ENCODE assay signal across 9 cellular contexts in the genomic region with DNA sequence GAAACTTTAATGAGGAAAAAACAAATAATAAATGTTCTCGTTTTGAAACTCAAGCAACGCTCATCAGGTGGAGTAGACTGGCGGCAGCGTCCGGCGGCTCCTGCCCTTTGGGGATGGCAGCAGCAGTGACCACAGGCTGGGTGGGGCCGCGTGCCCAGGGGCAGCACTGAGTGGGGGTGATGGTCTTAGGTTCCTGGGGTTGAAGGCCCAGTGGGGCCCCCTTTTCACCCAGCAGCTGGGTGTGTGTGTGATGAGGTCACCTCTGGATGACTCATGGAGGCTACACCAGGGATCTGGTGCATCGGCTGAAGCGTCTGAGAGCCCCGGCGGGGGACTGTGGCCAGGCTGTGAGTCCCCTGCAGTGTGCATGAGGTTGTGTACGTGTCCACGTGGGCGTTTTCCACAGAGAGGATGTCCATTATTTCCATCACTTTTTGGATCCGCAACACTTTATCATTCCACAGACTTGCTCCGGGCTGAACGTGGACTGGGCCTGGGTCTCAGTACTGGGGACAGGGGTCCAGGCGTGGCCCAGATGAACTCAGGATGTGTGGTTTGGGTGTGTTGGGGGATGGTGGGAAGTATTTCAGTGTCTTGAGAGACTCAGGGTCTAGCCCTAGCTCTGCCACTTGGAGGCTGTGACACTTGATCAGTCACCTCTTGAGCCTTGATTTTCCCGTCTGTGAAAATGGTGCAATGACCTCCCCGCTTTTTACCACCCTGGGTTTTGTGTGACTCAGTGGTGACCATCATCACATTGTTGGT. TPM values are rescaled to one million over a fixed set of nuclear protein-coding genes. Genes with fewer than 3 reads are reported as not detected.
A peak's percentile ranks its signal among the peaks of the same experiment; 100 is the strongest.
DNase-seq lines count a peak whose midpoint lies in the region; ATAC-seq, FAIRE-seq and TF ChIP-seq lines count a peak whose summit lies in the region.
"Had no signal": no experiment of that assay in that cellular context is flagged by ENCODE, and none has a peak within 500 bp of the region (broad histone marks: within the 10 kb centered on the region; RNA-seq: fewer than 3 reads in every experiment).

No MANE protein-coding gene starts in this region.

- no CpG with 5 or more reads among the region's 21 CpGs for WGBS in mesendoderm (ENCODE audit: extremely low coverage, insufficient coverage, low lambda C conversion rate)

- H3K9ac ChIP-seq in mesendoderm (ENCODE audit: low read length): peak overlapping the region; percentile 36

- H3K4me2 ChIP-seq in mesendoderm (ENCODE audit: low read length): no peak overlapping the region

- peak overlapping the region; percentile 2 for H3K4ac ChIP-seq in mesendoderm (ENCODE audit: low read depth, low read length)

- H3K4me1 ChIP-seq in ascending aorta (peaks cover 18 to 49% of the 10 kb centered on the region in 2 donors), mesendoderm (ENCODE audit: control insufficient read depth, low read depth, low read length) (peaks cover 2% of the 10 kb centered on the region)

- no peaks in the 10 kb centered on the region for H3K9me3 ChIP-seq in ascending aorta

- no peak overlapping the region for H2BK120ac ChIP-seq in mesendoderm (ENCODE audit: low read depth, low read length)

- H3K27ac ChIP-seq in 22Rv1: peak overlapping the region; percentile 80
- peak overlapping the region; percentile 87 to 95 for H3K27ac ChIP-seq in ascending aorta
- peak overlapping the region; percentile 62 for H3K27ac ChIP-seq in mesendoderm (ENCODE audit: low read depth, low read length)
- H3K27ac ChIP-seq: SK-N-MC had no signal

- no peaks in the 10 kb centered on the region for H3K79me2 ChIP-seq in mesendoderm (ENCODE audit: control insufficient read depth, insufficient read depth, low read length)

- H3K27me3 ChIP-seq in ascending aorta: no peaks in the 10 kb centered on the region
- no peaks in the 10 kb centered on the region for H3K27me3 ChIP-seq in mesendoderm (ENCODE audit: insufficient read depth, low read length, poor library complexity)

- H4K8ac ChIP-seq in mesendoderm (ENCODE audit: low read depth, low read length): no peak overlapping the region

- no peak for ATAC-seq in HG02852 (IDR thresholded peaks at IDR 0.05; ENCODE audit: unreplicated experiment)

- H3K79me1 ChIP-seq in mesendoderm (ENCODE audit: low read length): no peaks in the 10 kb centered on the region

- no peak overlapping the region for H2AK5ac ChIP-seq in mesendoderm (ENCODE audit: low read length)

- no peak overlapping the region for H2BK15ac ChIP-seq in mesendoderm (replicated peaks; ENCODE audit: low read depth)

- H3K36me3 ChIP-seq in ascending aorta (peaks cover 4 to 14% of the 10 kb centered on the region in 2 donors), mesendoderm (ENCODE audit: control insufficient read depth, insufficient read depth, low read length) (no peaks in the 10 kb centered on the region)

- H3K18ac ChIP-seq in mesendoderm (ENCODE audit: low read length): peak overlapping the region; percentile 29

- no peak overlapping the region for H4K5ac ChIP-seq in mesendoderm (ENCODE audit: low read length)

- no peak overlapping the region for H3K23ac ChIP-seq in mesendoderm (ENCODE audit: low read length)

- DNase-seq in HK-2 (ENCODE audit: unreplicated experiment) (peak; percentile 70), ascending aorta (ENCODE audit: low spot score in 2 of 2) (no peak), mesendoderm (peak; percentile 89), GM19239 (ENCODE audit: insufficient read length, low spot score) (no peak), NOMO-1 treated with DMSO at 0.1 percent for 48 hours (lab: John Stamatoyannopoulos, UW; ENCODE audit: unreplicated experiment) (no peak), SKM-1 (lab: John Stamatoyannopoulos, UW; ENCODE audit: unreplicated experiment) (no peak)

- H3K56ac ChIP-seq in mesendoderm (ENCODE audit: low read length): peak overlapping the region; percentile 15

- no peak overlapping the region for H2BK5ac ChIP-seq in mesendoderm (ENCODE audit: low read length)

- TF ChIP-seq CTCF in 22Rv1 (IDR thresholded peaks at IDR 0.05): no peak
- no peak for TF ChIP-seq CTCF in ascending aorta (IDR thresholded peaks at IDR 0.05)

- FAIRE-seq in GM19239 (lab: Jason Lieb, UNC): no peak

- intact Hi-C loops in ascending aorta (cut with DNase I): loop anchor here (1.0 kb wide), 1 partner anchor 21 kb away; no protein-coding TSS in a partner anchor

- no peak overlapping the region for H3K4me3 ChIP-seq in ascending aorta
- H3K4me3 ChIP-seq in mesendoderm (ENCODE audit: low read length): no peak overlapping the region
- H3K4me3 ChIP-seq: SK-N-MC had no signal

RNA-seq across cellular contexts. Expression of gene LDLRAP1, which starts 25.6 kb away (rescaled TPM):
- total RNA-seq in ascending aorta: 75.4 TPM
- polyA plus RNA-seq in mesendoderm (2013, experiment 1 of 2): 11.7 TPM
- 11.7 TPM for polyA plus RNA-seq in mesendoderm (2013, experiment 2 of 2)

RNA-seq across cellular contexts. Expression of gene MAN1C1, which starts 47.6 kb away (rescaled TPM):
- 14.3 TPM for total RNA-seq in ascending aorta
- 7.7 TPM for polyA plus RNA-seq in mesendoderm (2013, experiment 1 of 2)
- polyA plus RNA-seq in mesendoderm (2013, experiment 2 of 2): 7.4 TPM

Comparison
In these comparisons a context has a peak if more than half of its experiments do, and no peak if none do; other contexts are left out.
1. DNase-seq: peak in HK-2 (single experiment) and mesendoderm (single experiment); none in ascending aorta (0 of 2), GM19239 (single experiment), NOMO-1 treated with DMSO at 0.1 percent for 48 hours (single experiment) and SKM-1 (single experiment).
2. Peak in every context shown above with its lines, with median percentiles within 50 percentile points of each other: H3K27ac ChIP-seq.